ENCODE assay signal across 2 cellular contexts in the genomic region with DNA sequence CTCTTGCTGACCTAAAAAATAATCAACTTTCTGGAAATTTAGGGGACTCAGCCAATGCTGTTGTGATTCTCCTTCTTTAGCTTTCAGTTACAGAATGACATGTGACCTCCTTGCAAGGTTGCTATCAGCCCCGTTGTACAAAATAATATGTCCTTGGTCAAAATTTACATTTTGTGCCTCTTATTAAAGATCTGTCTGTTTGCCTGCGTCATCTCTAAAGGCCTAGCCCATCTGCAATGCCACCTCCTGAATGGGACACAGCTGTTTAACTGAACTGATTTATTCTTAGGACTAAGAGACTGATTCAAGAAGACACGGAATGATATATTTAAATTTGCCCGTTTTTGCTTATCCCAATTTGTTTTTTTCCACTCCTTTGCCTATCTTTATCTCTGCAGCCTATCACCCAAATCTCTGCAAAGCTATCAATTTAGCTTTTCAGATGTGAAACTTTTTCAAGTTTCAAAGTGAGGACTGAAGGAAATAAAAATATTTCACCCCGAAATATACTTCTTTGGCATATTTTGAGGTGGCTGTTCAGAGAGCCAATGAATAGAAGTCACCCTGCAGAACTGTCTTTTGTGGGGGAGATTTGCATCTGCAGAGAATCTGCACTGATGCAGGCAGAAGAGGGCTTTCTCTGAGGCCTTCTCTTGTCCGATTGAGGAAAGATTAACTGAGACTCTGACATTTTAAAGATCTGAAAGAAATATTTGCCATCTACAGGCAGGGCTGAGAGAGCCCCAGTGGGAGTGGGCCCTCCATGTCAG.
TF ChIP-seq lines count a peak whose summit lies in the region.

No MANE protein-coding gene starts in this region.

TF ChIP-seq in GM23338, 12 proteins besides CTCF, POLR2A, EP300 and RAD21 (continues in another document):
- TF ChIP-seq, protein P1, sequence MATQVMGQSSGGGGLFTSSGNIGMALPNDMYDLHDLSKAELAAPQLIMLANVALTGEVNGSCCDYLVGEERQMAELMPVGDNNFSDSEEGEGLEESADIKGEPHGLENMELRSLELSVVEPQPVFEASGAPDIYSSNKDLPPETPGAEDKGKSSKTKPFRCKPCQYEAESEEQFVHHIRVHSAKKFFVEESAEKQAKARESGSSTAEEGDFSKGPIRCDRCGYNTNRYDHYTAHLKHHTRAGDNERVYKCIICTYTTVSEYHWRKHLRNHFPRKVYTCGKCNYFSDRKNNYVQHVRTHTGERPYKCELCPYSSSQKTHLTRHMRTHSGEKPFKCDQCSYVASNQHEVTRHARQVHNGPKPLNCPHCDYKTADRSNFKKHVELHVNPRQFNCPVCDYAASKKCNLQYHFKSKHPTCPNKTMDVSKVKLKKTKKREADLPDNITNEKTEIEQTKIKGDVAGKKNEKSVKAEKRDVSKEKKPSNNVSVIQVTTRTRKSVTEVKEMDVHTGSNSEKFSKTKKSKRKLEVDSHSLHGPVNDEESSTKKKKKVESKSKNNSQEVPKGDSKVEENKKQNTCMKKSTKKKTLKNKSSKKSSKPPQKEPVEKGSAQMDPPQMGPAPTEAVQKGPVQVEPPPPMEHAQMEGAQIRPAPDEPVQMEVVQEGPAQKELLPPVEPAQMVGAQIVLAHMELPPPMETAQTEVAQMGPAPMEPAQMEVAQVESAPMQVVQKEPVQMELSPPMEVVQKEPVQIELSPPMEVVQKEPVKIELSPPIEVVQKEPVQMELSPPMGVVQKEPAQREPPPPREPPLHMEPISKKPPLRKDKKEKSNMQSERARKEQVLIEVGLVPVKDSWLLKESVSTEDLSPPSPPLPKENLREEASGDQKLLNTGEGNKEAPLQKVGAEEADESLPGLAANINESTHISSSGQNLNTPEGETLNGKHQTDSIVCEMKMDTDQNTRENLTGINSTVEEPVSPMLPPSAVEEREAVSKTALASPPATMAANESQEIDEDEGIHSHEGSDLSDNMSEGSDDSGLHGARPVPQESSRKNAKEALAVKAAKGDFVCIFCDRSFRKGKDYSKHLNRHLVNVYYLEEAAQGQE (IDR thresholded peaks at IDR 0.05; ENCODE audit: unreplicated experiment) = no peak
- TF ChIP-seq NANOG (IDR thresholded peaks at IDR 0.05; ENCODE audit: borderline replicate concordance) (no peak), EZH2 (IDR thresholded peaks at IDR 0.05; ENCODE audit: low read depth, unreplicated experiment) (no peak), POLR2AphosphoS5 (IDR thresholded peaks at IDR 0.05; ENCODE audit: low read depth) (no peak), JUNB (IDR thresholded peaks at IDR 0.05; ENCODE audit: unreplicated experiment) (no peak), ZNF114 (CRISPR knock-in tag; IDR thresholded peaks at IDR 0.05) (no peak)
- TF ChIP-seq, protein P2, sequence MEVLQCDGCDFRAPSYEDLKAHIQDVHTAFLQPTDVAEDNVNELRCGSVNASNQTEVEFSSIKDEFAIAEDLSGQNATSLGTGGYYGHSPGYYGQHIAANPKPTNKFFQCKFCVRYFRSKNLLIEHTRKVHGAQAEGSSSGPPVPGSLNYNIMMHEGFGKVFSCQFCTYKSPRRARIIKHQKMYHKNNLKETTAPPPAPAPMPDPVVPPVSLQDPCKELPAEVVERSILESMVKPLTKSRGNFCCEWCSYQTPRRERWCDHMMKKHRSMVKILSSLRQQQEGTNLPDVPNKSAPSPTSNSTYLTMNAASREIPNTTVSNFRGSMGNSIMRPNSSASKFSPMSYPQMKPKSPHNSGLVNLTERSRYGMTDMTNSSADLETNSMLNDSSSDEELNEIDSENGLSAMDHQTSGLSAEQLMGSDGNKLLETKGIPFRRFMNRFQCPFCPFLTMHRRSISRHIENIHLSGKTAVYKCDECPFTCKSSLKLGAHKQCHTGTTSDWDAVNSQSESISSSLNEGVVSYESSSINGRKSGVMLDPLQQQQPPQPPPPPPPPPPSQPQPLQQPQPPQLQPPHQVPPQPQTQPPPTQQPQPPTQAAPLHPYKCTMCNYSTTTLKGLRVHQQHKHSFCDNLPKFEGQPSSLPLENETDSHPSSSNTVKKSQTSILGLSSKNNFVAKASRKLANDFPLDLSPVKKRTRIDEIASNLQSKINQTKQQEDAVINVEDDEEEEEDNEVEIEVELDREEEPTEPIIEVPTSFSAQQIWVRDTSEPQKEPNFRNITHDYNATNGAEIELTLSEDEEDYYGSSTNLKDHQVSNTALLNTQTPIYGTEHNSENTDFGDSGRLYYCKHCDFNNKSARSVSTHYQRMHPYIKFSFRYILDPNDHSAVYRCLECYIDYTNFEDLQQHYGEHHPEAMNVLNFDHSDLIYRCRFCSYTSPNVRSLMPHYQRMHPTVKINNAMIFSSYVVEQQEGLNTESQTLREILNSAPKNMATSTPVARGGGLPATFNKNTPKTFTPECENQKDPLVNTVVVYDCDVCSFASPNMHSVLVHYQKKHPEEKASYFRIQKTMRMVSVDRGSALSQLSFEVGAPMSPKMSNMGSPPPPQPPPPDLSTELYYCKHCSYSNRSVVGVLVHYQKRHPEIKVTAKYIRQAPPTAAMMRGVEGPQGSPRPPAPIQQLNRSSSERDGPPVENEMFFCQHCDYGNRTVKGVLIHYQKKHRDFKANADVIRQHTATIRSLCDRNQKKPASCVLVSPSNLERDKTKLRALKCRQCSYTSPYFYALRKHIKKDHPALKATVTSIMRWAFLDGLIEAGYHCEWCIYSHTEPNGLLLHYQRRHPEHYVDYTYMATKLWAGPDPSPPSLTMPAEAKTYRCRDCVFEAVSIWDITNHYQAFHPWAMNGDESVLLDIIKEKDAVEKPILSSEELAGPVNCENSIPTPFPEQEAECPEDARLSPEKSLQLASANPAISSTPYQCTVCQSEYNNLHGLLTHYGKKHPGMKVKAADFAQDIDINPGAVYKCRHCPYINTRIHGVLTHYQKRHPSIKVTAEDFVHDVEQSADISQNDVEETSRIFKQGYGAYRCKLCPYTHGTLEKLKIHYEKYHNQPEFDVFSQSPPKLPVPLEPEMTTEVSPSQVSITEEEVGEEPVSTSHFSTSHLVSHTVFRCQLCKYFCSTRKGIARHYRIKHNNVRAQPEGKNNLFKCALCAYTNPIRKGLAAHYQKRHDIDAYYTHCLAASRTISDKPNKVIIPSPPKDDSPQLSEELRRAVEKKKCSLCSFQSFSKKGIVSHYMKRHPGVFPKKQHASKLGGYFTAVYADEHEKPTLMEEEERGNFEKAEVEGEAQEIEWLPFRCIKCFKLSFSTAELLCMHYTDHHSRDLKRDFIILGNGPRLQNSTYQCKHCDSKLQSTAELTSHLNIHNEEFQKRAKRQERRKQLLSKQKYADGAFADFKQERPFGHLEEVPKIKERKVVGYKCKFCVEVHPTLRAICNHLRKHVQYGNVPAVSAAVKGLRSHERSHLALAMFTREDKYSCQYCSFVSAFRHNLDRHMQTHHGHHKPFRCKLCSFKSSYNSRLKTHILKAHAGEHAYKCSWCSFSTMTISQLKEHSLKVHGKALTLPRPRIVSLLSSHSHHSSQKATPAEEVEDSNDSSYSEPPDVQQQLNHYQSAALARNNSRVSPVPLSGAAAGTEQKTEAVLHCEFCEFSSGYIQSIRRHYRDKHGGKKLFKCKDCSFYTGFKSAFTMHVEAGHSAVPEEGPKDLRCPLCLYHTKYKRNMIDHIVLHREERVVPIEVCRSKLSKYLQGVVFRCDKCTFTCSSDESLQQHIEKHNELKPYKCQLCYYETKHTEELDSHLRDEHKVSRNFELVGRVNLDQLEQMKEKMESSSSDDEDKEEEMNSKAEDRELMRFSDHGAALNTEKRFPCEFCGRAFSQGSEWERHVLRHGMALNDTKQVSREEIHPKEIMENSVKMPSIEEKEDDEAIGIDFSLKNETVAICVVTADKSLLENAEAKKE (CRISPR knock-in tag; IDR thresholded peaks at IDR 0.05) = no peak
- TF ChIP-seq, protein P3, sequence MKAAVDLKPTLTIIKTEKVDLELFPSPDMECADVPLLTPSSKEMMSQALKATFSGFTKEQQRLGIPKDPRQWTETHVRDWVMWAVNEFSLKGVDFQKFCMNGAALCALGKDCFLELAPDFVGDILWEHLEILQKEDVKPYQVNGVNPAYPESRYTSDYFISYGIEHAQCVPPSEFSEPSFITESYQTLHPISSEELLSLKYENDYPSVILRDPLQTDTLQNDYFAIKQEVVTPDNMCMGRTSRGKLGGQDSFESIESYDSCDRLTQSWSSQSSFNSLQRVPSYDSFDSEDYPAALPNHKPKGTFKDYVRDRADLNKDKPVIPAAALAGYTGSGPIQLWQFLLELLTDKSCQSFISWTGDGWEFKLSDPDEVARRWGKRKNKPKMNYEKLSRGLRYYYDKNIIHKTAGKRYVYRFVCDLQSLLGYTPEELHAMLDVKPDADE (IDR thresholded peaks at IDR 0.05) = no peak

TF ChIP-seq in WTC11, 78 proteins besides CTCF, POLR2A, EP300 and RAD21 (continued from another document):
- TF ChIP-seq FOXK1 (CRISPR knock-in tag; IDR thresholded peaks at IDR 0.05) (no peak), MYBL2 (CRISPR knock-in tag; IDR thresholded peaks at IDR 0.05) (no peak), NR2C2 (CRISPR knock-in tag; IDR thresholded peaks at IDR 0.05) (no peak), IRF2 (CRISPR knock-in tag; IDR thresholded peaks at IDR 0.05; ENCODE audit: borderline replicate concordance, low read depth) (no peak), ELF4 (CRISPR knock-in tag; IDR thresholded peaks at IDR 0.05; ENCODE audit: low read depth) (no peak), PRRX2 (CRISPR knock-in tag; IDR thresholded peaks at IDR 0.05) (no peak), NR1H2 (CRISPR knock-in tag; IDR thresholded peaks at IDR 0.05) (no peak), HMGA2 (CRISPR knock-in tag; IDR thresholded peaks at IDR 0.05) (no peak)
- TF ChIP-seq, protein P4, sequence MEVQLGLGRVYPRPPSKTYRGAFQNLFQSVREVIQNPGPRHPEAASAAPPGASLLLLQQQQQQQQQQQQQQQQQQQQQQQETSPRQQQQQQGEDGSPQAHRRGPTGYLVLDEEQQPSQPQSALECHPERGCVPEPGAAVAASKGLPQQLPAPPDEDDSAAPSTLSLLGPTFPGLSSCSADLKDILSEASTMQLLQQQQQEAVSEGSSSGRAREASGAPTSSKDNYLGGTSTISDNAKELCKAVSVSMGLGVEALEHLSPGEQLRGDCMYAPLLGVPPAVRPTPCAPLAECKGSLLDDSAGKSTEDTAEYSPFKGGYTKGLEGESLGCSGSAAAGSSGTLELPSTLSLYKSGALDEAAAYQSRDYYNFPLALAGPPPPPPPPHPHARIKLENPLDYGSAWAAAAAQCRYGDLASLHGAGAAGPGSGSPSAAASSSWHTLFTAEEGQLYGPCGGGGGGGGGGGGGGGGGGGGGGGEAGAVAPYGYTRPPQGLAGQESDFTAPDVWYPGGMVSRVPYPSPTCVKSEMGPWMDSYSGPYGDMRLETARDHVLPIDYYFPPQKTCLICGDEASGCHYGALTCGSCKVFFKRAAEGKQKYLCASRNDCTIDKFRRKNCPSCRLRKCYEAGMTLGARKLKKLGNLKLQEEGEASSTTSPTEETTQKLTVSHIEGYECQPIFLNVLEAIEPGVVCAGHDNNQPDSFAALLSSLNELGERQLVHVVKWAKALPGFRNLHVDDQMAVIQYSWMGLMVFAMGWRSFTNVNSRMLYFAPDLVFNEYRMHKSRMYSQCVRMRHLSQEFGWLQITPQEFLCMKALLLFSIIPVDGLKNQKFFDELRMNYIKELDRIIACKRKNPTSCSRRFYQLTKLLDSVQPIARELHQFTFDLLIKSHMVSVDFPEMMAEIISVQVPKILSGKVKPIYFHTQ (CRISPR knock-in tag; IDR thresholded peaks at IDR 0.05) = no peak
- TF ChIP-seq, protein P5, sequence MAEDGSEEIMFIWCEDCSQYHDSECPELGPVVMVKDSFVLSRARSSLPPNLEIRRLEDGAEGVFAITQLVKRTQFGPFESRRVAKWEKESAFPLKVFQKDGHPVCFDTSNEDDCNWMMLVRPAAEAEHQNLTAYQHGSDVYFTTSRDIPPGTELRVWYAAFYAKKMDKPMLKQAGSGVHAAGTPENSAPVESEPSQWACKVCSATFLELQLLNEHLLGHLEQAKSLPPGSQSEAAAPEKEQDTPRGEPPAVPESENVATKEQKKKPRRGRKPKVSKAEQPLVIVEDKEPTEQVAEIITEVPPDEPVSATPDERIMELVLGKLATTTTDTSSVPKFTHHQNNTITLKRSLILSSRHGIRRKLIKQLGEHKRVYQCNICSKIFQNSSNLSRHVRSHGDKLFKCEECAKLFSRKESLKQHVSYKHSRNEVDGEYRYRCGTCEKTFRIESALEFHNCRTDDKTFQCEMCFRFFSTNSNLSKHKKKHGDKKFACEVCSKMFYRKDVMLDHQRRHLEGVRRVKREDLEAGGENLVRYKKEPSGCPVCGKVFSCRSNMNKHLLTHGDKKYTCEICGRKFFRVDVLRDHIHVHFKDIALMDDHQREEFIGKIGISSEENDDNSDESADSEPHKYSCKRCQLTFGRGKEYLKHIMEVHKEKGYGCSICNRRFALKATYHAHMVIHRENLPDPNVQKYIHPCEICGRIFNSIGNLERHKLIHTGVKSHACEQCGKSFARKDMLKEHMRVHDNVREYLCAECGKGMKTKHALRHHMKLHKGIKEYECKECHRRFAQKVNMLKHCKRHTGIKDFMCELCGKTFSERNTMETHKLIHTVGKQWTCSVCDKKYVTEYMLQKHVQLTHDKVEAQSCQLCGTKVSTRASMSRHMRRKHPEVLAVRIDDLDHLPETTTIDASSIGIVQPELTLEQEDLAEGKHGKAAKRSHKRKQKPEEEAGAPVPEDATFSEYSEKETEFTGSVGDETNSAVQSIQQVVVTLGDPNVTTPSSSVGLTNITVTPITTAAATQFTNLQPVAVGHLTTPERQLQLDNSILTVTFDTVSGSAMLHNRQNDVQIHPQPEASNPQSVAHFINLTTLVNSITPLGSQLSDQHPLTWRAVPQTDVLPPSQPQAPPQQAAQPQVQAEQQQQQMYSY (CRISPR knock-in tag; IDR thresholded peaks at IDR 0.05) = no peak
- TF ChIP-seq, protein P6, sequence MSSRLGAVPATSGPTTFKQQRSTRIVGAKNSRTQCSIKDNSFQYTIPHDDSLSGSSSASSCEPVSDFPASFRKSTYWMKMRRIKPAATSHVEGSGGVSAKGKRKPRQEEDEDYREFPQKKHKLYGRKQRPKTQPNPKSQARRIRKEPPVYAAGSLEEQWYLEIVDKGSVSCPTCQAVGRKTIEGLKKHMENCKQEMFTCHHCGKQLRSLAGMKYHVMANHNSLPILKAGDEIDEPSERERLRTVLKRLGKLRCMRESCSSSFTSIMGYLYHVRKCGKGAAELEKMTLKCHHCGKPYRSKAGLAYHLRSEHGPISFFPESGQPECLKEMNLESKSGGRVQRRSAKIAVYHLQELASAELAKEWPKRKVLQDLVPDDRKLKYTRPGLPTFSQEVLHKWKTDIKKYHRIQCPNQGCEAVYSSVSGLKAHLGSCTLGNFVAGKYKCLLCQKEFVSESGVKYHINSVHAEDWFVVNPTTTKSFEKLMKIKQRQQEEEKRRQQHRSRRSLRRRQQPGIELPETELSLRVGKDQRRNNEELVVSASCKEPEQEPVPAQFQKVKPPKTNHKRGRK (CRISPR knock-in tag; IDR thresholded peaks at IDR 0.05; ENCODE audit: borderline replicate concordance) = no peak
